ENCODE assay signal across 1 cellular context in the genomic region with DNA sequence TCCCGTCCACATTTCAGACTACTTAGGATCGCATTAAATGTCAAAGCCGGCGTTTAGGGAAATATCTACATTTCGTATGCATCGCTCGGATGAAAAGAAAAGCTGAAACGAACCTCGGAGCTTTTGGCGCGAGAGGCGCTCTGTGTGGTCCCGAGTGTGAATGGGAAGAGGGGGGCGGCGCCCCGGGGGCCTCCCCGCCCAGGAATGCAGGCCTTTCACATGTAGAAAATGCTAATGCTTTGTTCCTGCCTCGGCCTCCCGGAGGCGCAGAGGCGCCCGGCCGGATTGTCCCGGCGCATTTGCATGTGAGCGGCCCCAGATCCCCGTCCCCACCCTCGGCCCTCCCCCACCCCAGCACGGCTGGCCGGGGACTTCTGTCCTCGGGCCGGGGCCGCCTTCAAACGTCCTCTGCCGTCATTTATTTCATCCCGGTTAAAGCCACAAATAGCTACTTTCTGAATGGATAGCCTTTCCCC.
TF ChIP-seq lines count a peak whose summit lies in the region.

No MANE protein-coding gene starts in this region.

TF ChIP-seq in IMR-90, 13 proteins besides CTCF, POLR2A, EP300 and RAD21 (continued from another document):
- TF ChIP-seq, protein P1, sequence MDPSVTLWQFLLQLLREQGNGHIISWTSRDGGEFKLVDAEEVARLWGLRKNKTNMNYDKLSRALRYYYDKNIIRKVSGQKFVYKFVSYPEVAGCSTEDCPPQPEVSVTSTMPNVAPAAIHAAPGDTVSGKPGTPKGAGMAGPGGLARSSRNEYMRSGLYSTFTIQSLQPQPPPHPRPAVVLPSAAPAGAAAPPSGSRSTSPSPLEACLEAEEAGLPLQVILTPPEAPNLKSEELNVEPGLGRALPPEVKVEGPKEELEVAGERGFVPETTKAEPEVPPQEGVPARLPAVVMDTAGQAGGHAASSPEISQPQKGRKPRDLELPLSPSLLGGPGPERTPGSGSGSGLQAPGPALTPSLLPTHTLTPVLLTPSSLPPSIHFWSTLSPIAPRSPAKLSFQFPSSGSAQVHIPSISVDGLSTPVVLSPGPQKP (IDR thresholded peaks at IDR 0.05; ENCODE audit: borderline replicate concordance, low read depth, low read length), result no peak
- TF ChIP-seq, protein P2, sequence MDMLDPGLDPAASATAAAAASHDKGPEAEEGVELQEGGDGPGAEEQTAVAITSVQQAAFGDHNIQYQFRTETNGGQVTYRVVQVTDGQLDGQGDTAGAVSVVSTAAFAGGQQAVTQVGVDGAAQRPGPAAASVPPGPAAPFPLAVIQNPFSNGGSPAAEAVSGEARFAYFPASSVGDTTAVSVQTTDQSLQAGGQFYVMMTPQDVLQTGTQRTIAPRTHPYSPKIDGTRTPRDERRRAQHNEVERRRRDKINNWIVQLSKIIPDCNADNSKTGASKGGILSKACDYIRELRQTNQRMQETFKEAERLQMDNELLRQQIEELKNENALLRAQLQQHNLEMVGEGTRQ (IDR thresholded peaks at IDR 0.05; ENCODE audit: low read depth, low read length), result no peak
- TF ChIP-seq BHLHE40 (IDR thresholded peaks at IDR 0.05; ENCODE audit: low read depth, low read length), result no peak
